In genomic region chr1:921011-921837, GRCh38 we compare ENCODE assay signal across 1 cellular context.
TF ChIP-seq lines count a peak whose summit lies in the region.

No MANE protein-coding gene starts in this region.

TF ChIP-seq in HEK293, 187 proteins besides CTCF, POLR2A, EP300 and RAD21 (continued from another document and continues in another):
- peak; percentile 77; the same call in 1 of the 2 replicates for TF ChIP-seq MEIS1 (CRISPR knock-in tag; IDR thresholded peaks at IDR 0.05; ENCODE audit: borderline replicate concordance)
- no peak; the same call in 1 of the 2 replicates for TF ChIP-seq ZNF580 (tag by site-specific recombination; IDR thresholded peaks at IDR 0.05)
- peak; percentile 84 for TF ChIP-seq ZBTB48 (tag by site-specific recombination; IDR thresholded peaks at IDR 0.05)
- no peak for TF ChIP-seq ZBTB1 (tag by site-specific recombination; IDR thresholded peaks at IDR 0.05)
- TF ChIP-seq ZNF174 (tag by site-specific recombination; IDR thresholded peaks at IDR 0.05), result no peak
- no peak for TF ChIP-seq ZNF132 (tag by site-specific recombination; IDR thresholded peaks at IDR 0.05; ENCODE audit: borderline replicate concordance)
- no peak for TF ChIP-seq ZNF664 (tag by site-specific recombination; IDR thresholded peaks at IDR 0.05)
- TF ChIP-seq ZNF24 (tag by site-specific recombination; IDR thresholded peaks at IDR 0.05), result peak; percentile 79; the same call in 1 of the 2 replicates
- no peak for TF ChIP-seq ZSCAN23 (tag by site-specific recombination; IDR thresholded peaks at IDR 0.05)
- no peak for TF ChIP-seq ZNF510 (tag by site-specific recombination; IDR thresholded peaks at IDR 0.05; ENCODE audit: insufficient replicate concordance)
- TF ChIP-seq ZSCAN16 (tag by site-specific recombination; IDR thresholded peaks at IDR 0.05), result 0 out of 2 replicates have a peak, but pooled peaks have one; percentile 42
- no peak for TF ChIP-seq ZNF548 (tag by site-specific recombination; IDR thresholded peaks at IDR 0.05)
- no peak for TF ChIP-seq SALL2 (tag by site-specific recombination; IDR thresholded peaks at IDR 0.05; ENCODE audit: borderline replicate concordance)
- TF ChIP-seq ZNF596 (tag by site-specific recombination; IDR thresholded peaks at IDR 0.05), result peak; percentile 64
- peak; percentile 61 for TF ChIP-seq SP2 (tag by site-specific recombination; IDR thresholded peaks at IDR 0.05)
- TF ChIP-seq ZNF660 (tag by site-specific recombination; IDR thresholded peaks at IDR 0.05), result peak; percentile 95
- no peak for TF ChIP-seq ZNF121 (tag by site-specific recombination; IDR thresholded peaks at IDR 0.05)
- TF ChIP-seq ZNF704 (tag by site-specific recombination; IDR thresholded peaks at IDR 0.05), result no peak
- no peak for TF ChIP-seq ZNF19 (tag by site-specific recombination; IDR thresholded peaks at IDR 0.05; ENCODE audit: low read depth)
- TF ChIP-seq ZNF639 (tag by site-specific recombination; IDR thresholded peaks at IDR 0.05), result peak; percentile 63; the same call in 1 of the 2 replicates
- peak; percentile 92 for TF ChIP-seq ZXDB (tag by site-specific recombination; IDR thresholded peaks at IDR 0.05)
- no peak for TF ChIP-seq ZNF48 (tag by site-specific recombination; IDR thresholded peaks at IDR 0.05)
- TF ChIP-seq ZNF398 (tag by site-specific recombination; IDR thresholded peaks at IDR 0.05), result peak; percentile 74
- peak; percentile 47; the same call in 1 of the 2 replicates for TF ChIP-seq HIC1 (tag by site-specific recombination; IDR thresholded peaks at IDR 0.05)
- TF ChIP-seq ZFP3 (tag by site-specific recombination; IDR thresholded peaks at IDR 0.05; ENCODE audit: low read depth), result no peak
- TF ChIP-seq GLIS2 (tag by site-specific recombination; IDR thresholded peaks at IDR 0.05), result peak; percentile 83
- TF ChIP-seq BCL6B (tag by site-specific recombination; IDR thresholded peaks at IDR 0.05), result no peak
- no peak for TF ChIP-seq ZNF114 (tag by site-specific recombination; IDR thresholded peaks at IDR 0.05)
- no peak for TF ChIP-seq ZNF239 (tag by site-specific recombination; IDR thresholded peaks at IDR 0.05)
- peak; percentile 68; the same call in 1 of the 2 replicates for TF ChIP-seq TSHZ1 (tag by site-specific recombination; IDR thresholded peaks at IDR 0.05; ENCODE audit: borderline replicate concordance)
- no peak for TF ChIP-seq ZNF37A (tag by site-specific recombination; IDR thresholded peaks at IDR 0.05)
- TF ChIP-seq ZNF501 (tag by site-specific recombination; IDR thresholded peaks at IDR 0.05), result peak; percentile 72; the same call in 1 of the 2 replicates
- no peak for TF ChIP-seq MYNN (tag by site-specific recombination; IDR thresholded peaks at IDR 0.05; ENCODE audit: borderline replicate concordance)
- TF ChIP-seq ZNF560 (tag by site-specific recombination; IDR thresholded peaks at IDR 0.05; ENCODE audit: borderline replicate concordance), result no peak
- no peak for TF ChIP-seq ZSCAN4 (tag by site-specific recombination; IDR thresholded peaks at IDR 0.05)
- TF ChIP-seq ZNF529 (tag by site-specific recombination; IDR thresholded peaks at IDR 0.05; ENCODE audit: insufficient replicate concordance), result no peak
- peak; percentile 80 for TF ChIP-seq ZBTB7A (tag by site-specific recombination; IDR thresholded peaks at IDR 0.05; ENCODE audit: low read depth)
- TF ChIP-seq ELK4 (IDR thresholded peaks at IDR 0.05; ENCODE audit: borderline replicate concordance, low read depth, low read length), result no peak
- TF ChIP-seq ZNF785 (tag by site-specific recombination; IDR thresholded peaks at IDR 0.05), result no peak
- TF ChIP-seq MZF1 (tag by site-specific recombination; IDR thresholded peaks at IDR 0.05; ENCODE audit: borderline replicate concordance), result peak; percentile 30; the same call in 1 of the 2 replicates
- peak; percentile 51 for TF ChIP-seq FEZF1 (tag by site-specific recombination; IDR thresholded peaks at IDR 0.05)
- TF ChIP-seq ZNF776 (tag by site-specific recombination; IDR thresholded peaks at IDR 0.05; ENCODE audit: borderline replicate concordance), result no peak
- TF ChIP-seq ZFHX2 (tag by site-specific recombination; conservative IDR thresholded peaks at IDR 0.05), result peak; percentile 96
- TF ChIP-seq PBX3 (CRISPR knock-in tag; IDR thresholded peaks at IDR 0.05), result 0 out of 2 replicates have a peak, but pooled peaks have one; percentile 10
- peak; percentile 82 for TF ChIP-seq ZBTB17 (tag by site-specific recombination; IDR thresholded peaks at IDR 0.05)
- TF ChIP-seq ZBTB21 (tag by site-specific recombination; IDR thresholded peaks at IDR 0.05), result no peak
- peak; percentile 48; the same call in 1 of the 2 replicates for TF ChIP-seq ZNF223 (tag by site-specific recombination; IDR thresholded peaks at IDR 0.05)
- TF ChIP-seq PATZ1 (tag by site-specific recombination; IDR thresholded peaks at IDR 0.05), result peak; percentile 95
- TF ChIP-seq ZNF629 (tag by site-specific recombination; IDR thresholded peaks at IDR 0.05), result peak; percentile 76
